In the genomic region with DNA sequence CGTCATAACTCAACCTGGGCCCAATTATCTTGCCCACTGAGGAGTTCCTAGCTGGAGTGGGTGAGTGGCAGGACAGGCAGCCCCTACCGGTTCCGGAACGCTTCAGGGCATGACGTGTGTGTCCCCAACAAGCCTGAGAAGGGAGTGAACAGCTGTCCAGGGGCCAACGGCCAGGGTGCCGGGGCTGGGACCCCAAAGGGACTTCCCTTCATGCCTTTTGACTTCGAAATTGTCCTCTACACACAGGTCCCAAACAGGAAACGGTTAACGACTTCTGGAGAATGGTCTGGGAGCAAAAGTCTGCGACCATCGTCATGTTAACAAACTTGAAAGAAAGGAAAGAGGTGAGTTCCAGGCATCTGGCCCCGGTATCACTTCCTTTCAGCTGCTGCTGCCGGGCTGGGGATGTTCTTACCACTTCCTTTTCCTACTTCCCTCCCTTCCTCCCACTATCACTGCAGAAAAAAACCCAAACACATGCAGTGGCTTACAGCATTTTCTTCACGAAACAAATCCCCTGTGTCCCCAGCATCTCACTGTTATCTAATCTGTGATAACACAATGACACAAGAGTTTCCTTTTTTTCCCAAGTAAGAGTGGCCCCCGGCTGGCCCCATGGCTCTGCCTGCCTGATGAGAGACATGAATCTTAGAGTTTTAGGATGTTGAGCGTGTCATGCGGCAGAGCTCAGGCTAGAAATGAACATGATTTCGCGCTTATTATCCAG, we compare ENCODE assay signal across 10 cellular contexts.
DNase-seq lines count a peak whose midpoint lies in the region; ATAC-seq and TF ChIP-seq lines count a peak whose summit lies in the region.
"Had no signal": no experiment of that assay in that cellular context is flagged by ENCODE, and none has a peak within 500 bp of the region (broad histone marks: within the 10 kb centered on the region; RNA-seq: fewer than 3 reads in every experiment).

No MANE protein-coding gene starts in this region.

- TF ChIP-seq CTCF in PC-3 (conservative IDR thresholded peaks at IDR 0.05; ENCODE audit: low read depth, low read length) = no peak

- H4K20me1 ChIP-seq in PC-3 (ENCODE audit: low read length) = no peaks in the 10 kb centered on the region

- DNase-seq in activated CD4-positive, alpha-beta T cell treated with anti-CD3 and anti-CD28 coated beads for 4 hours = peak; percentile 57
- DNase-seq in H4 (ENCODE audit: low spot score) = no peak
- no peak for DNase-seq in NCI-H69 (lab: John Stamatoyannopoulos, UW)
- no peak for DNase-seq in PC-3

- H3K4me3 ChIP-seq in esophagus (ENCODE audit: low read depth in 1 of 2, low read length in 2 of 2) (no peak overlapping the region), skeletal muscle tissue (ENCODE audit: low read length in 3 of 3) (peak overlapping the region in 2 of 3 donors; percentile 19 to 44), PC-3 (ENCODE audit: low read length) (no peak overlapping the region)
- H3K4me3 ChIP-seq: SJSA1 had no signal

- no peaks in the 10 kb centered on the region for H3K9me2 ChIP-seq in PC-3 (replicated peaks; ENCODE audit: low read length)

- H3K27me3 ChIP-seq in esophagus (ENCODE audit: control insufficient read depth in 1 of 2, insufficient read depth in 2 of 2, low read length in 2 of 2) (no peaks in the 10 kb centered on the region), skeletal muscle tissue (ENCODE audit: control insufficient read depth in 3 of 3, insufficient read depth in 3 of 3, low read length in 3 of 3) (peaks cover 0 to 16% (median 6%) of the 10 kb centered on the region in 3 donors), PC-3 (ENCODE audit: low read length) (no peaks in the 10 kb centered on the region)
- H3K27me3 ChIP-seq: SJSA1 had no signal

- BruUV-seq in PC-3 (replicated peaks; lab: Mats Ljungman, UMichigan) = no TSS peak

- intact Hi-C loops in PC-3 (cut with micrococcal nuclease) = no loop called here

- no peak overlapping the region for H2AFZ ChIP-seq in PC-3 (ENCODE audit: low read length)

- H3K9ac ChIP-seq in skeletal muscle tissue (ENCODE audit: low read depth in 1 of 3, low read length in 3 of 3) = no peak overlapping the region
- no peak overlapping the region for H3K9ac ChIP-seq in PC-3 (ENCODE audit: low read length)

- ATAC-seq in GM19438 (IDR thresholded peaks at IDR 0.05; ENCODE audit: low read depth, unreplicated experiment) (peak; percentile 56), HG03354 (IDR thresholded peaks at IDR 0.05; ENCODE audit: poor library complexity, severe bottlenecking, unreplicated experiment) (peak; percentile 46), PC-3 (no peak)
- ATAC-seq: left colon had no signal

- no peaks in the 10 kb centered on the region for H3F3A ChIP-seq in PC-3 (ENCODE audit: low read length, unreplicated experiment)

- no peaks in the 10 kb centered on the region for H3K79me2 ChIP-seq in PC-3 (ENCODE audit: low read length)

- H3K4me1 ChIP-seq in esophagus (ENCODE audit: control insufficient read depth in 2 of 2, insufficient read depth in 2 of 2, low read length in 1 of 2) = peaks cover 4 to 10% of the 10 kb centered on the region in 2 donors
- H3K4me1 ChIP-seq in skeletal muscle tissue (ENCODE audit: control insufficient read depth in 3 of 3, insufficient read depth in 3 of 3, low read length in 3 of 3) = peaks cover 25 to 34% (median 26%) of the 10 kb centered on the region in 3 donors
- H3K4me1 ChIP-seq in PC-3 (ENCODE audit: insufficient read depth, low read length) = no peaks in the 10 kb centered on the region

- WGBS in esophagus, 2 donors = 51 to 54% methylated on average over 20 of the region's 20 CpGs

- H3K36me3 ChIP-seq in esophagus (ENCODE audit: control insufficient read depth in 2 of 2, insufficient read depth in 2 of 2, low read length in 1 of 2) (peaks cover 10 to 43% of the 10 kb centered on the region in 2 donors), skeletal muscle tissue (ENCODE audit: control insufficient read depth in 3 of 3, insufficient read depth in 3 of 3, low read length in 3 of 3) (peaks cover 7 to 13% (median 11%) of the 10 kb centered on the region in 3 donors), PC-3 (ENCODE audit: low read depth, low read length) (no peaks in the 10 kb centered on the region)
- H3K36me3 ChIP-seq: SJSA1 had no signal

- CTCF ChIA-PET in PC-3 (lab: Charles Lee) = no interaction called here

- H3K9me3 ChIP-seq in esophagus (ENCODE audit: control insufficient read depth in 2 of 2, insufficient read depth in 1 of 2, low read depth in 1 of 2, low read length in 1 of 2) (peaks cover 0 to 5% of the 10 kb centered on the region in 2 donors), skeletal muscle tissue (ENCODE audit: control insufficient read depth in 3 of 3, low read length in 3 of 3) (peaks cover 0 to 2% (median 0%) of the 10 kb centered on the region in 3 donors), PC-3 (ENCODE audit: low read length) (no peaks in the 10 kb centered on the region)
- H3K9me3 ChIP-seq: SJSA1 had no signal

- H3K27ac ChIP-seq in esophagus (ENCODE audit: low read depth in 2 of 2, low read length in 1 of 2) (peak overlapping the region; percentile 52), skeletal muscle tissue (ENCODE audit: low read depth, low read length) (peak overlapping the region; percentile 71), PC-3 (ENCODE audit: low read length) (no peak overlapping the region)
- H3K27ac ChIP-seq: SJSA1 had no signal

- H3K4me2 ChIP-seq in PC-3 (ENCODE audit: low read length) = no peak overlapping the region

- POLR2A ChIA-PET in PC-3 (lab: Charles Lee; ENCODE audit: unreplicated experiment) = no interaction called here

Comparison
In these comparisons a context has a peak if more than half of its experiments do, and no peak if none do; other contexts are left out.
1. DNase-seq: peak in activated CD4-positive, alpha-beta T cell treated with anti-CD3 and anti-CD28 coated beads for 4 hours (2 of 2); none in H4 (single experiment), NCI-H69 (single experiment) and PC-3 (single experiment).
2. H3K4me3 ChIP-seq: peak in skeletal muscle tissue (2 of 3); none in esophagus (0 of 2) and PC-3 (single experiment).